In genomic region chr9:84939766-84940165, GRCh38 we compare ENCODE assay signal across 15 cellular contexts.
"Had no signal": no experiment of that assay in that cellular context is flagged by ENCODE, and none has a peak within 500 bp of the region (broad histone marks: within the 10 kb centered on the region; RNA-seq: fewer than 3 reads in every experiment).

No MANE protein-coding gene starts in this region.

- H3K4me3 ChIP-seq: adrenal gland, ascending aorta, colonic mucosa, sigmoid colon had no signal

- H3K9me3 ChIP-seq: adrenal gland, ascending aorta, colonic mucosa, sigmoid colon had no signal

- FAIRE-seq: frontal cortex had no signal

- H3K27me3 ChIP-seq: adrenal gland, ascending aorta, colonic mucosa, sigmoid colon had no signal

- H3K27ac ChIP-seq: adrenal gland, ascending aorta, colonic mucosa, sigmoid colon had no signal

- H3K27ac Mint-ChIP-seq: activated naive CD8-positive, alpha-beta T cell had no signal

- DNase-seq: activated CD4-positive, alpha-beta T cell treated with anti-CD3 and anti-CD28 coated beads for 1 hour; activated CD4-positive, alpha-beta T cell treated with anti-CD3 and anti-CD28 coated beads, Interleukin-2, amount 50 U/mL, for 1 hour; activated T-cell treated with anti-CD3 and anti-CD28 coated beads, Interleukin-2, amount 50 U/mL, for 1 hour; adrenal gland; colonic mucosa; hippocampal formation; left ventricle myocardium superior; retina; sigmoid colon; stimulated activated CD4-positive, alpha-beta T cell treated with anti-CD3 and anti-CD28 coated beads, Interleukin-4, amount 100 ng/mL, for 1 hour; stimulated activated naive CD4-positive, alpha-beta T cell; T-helper 1 cell had no signal

- H3K4me1 ChIP-seq: adrenal gland, ascending aorta, colonic mucosa, sigmoid colon had no signal

- H3K36me3 ChIP-seq: adrenal gland, ascending aorta, colonic mucosa, sigmoid colon had no signal

- H3K4me3 Mint-ChIP-seq: activated naive CD8-positive, alpha-beta T cell had no signal

- H3K36me3 Mint-ChIP-seq: activated naive CD8-positive, alpha-beta T cell had no signal
